In the genomic region with DNA sequence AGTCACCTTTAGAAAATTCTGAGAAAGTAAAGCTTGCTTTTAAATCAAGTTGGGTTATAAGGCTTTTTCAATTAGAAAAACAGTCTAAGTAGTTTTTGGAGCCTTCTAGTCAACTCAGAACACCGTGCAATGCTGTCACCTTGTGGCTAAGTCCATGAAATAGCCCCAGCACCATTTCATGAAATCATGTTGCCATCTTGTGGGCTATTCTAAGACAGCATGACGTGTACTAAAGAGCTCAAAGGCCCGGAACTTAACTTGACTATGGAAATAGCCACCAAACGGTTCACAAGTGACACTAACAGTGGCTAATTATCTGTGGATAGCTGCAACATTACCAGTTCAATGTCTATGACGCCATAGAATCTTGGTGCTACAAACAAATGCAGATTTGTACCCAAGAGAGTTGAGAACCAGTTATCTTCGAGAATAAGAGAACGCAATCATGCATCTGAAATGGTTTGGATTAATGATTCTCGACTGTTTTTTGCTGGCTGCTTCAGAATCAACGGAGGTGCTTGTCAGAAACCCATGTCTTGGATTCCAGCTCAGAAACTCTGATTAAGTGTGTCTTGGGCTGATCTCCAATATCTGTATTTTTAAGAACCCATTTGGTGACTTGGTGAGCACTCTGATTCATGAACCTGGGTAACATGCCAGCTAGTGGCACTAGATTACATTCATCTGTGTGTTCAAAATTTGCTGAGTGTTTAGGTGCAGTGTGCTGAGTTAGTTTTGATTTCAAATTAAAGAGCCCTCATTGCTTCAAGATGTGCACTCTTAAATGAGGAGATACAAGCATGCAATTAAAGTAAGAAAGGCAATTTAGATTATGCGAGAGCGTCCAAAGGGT, we compare ENCODE assay signal across 8 cellular contexts.
DNase-seq lines count a peak whose midpoint lies in the region; ATAC-seq, FAIRE-seq and TF ChIP-seq lines count a peak whose summit lies in the region.

No MANE protein-coding gene starts in this region.

- whole genome bisulfite sequencing in K562 (ENCODE audit: insufficient coverage, low coverage, missing lambda C conversion rate), result 0% methylated on average over 11 of the region's 11 CpGs
- 33 to 43% (median 38%) methylated on average over 11 of the region's 11 CpGs for WGBS in small intestine, 3 donors

- DNase-seq in A673 (ENCODE audit: low spot score) (peak; percentile 91), GM12892 (ENCODE audit: insufficient read length) (peak; percentile 2), NCI-H1048 (lab: John Stamatoyannopoulos, UW) (peak; percentile 48), SHP77 treated with DMSO at 0.1 percent for 48 hours (lab: John Stamatoyannopoulos, UW) (peak; percentile 43), K562 (ENCODE audit: extremely low read depth in 1 of 4, low spot score in 3 of 4) (peak; percentile 25 to 53 (median 36)), iPS DF 4.7 (ENCODE audit: extremely low read depth, low spot score) (peak; percentile 69), small intestine (peak; percentile 81)

- no peaks in the 10 kb centered on the region for H3K36me3 ChIP-seq in A673 (ENCODE audit: insufficient read depth, low read length, poor library complexity, severe bottlenecking)
- H3K36me3 ChIP-seq in K562 (ENCODE audit: control insufficient read depth, insufficient read depth, low read length), result no peaks in the 10 kb centered on the region
- H3K36me3 ChIP-seq in small intestine (ENCODE audit: control insufficient read depth in 2 of 2, insufficient read depth in 2 of 2, low read length in 2 of 2), result no peaks in the 10 kb centered on the region

- TF ChIP-seq CTCF in A673 (conservative IDR thresholded peaks at IDR 0.05; ENCODE audit: low read depth, low read length) (peak; percentile 99), K562 (IDR thresholded peaks at IDR 0.05 in 2 of 3, conservative IDR thresholded peaks at IDR 0.05 in 1 of 3; ENCODE audit: insufficient read depth in 2 of 3, low read depth in 1 of 3, low read length in 3 of 3) (peak; percentile 72 to 98 (median 97))

- no peaks in the 10 kb centered on the region for H3K79me2 ChIP-seq in K562 (ENCODE audit: control insufficient read depth, insufficient read depth, low read length)

- no peak for TF ChIP-seq EP300 in K562 (IDR thresholded peaks at IDR 0.05; ENCODE audit: low read length)

- H3K27me3 ChIP-seq in A673 (replicated peaks; ENCODE audit: insufficient read depth, low read depth, low read length, poor library complexity) (no peaks in the 10 kb centered on the region), K562 (ENCODE audit: control insufficient read depth in 2 of 2, insufficient read depth in 2 of 2, low read length in 2 of 2) (no peaks in the 10 kb centered on the region), small intestine (ENCODE audit: control insufficient read depth in 2 of 2, insufficient read depth in 2 of 2, low read length in 2 of 2) (no peaks in the 10 kb centered on the region)

- H3K9me1 ChIP-seq in K562 (ENCODE audit: control insufficient read depth, insufficient read depth, low read length), result no peaks in the 10 kb centered on the region

- H3K4me3 ChIP-seq in A673 (ENCODE audit: low read depth, low read length, poor library complexity, severe bottlenecking) (no peak overlapping the region), K562 (no peak overlapping the region), small intestine (ENCODE audit: low read depth in 1 of 2, low read length in 2 of 2) (no peak overlapping the region)

- POLR2A ChIA-PET in A673 (lab: Charles Lee; ENCODE audit: low non-redundant PET) (no interaction called here), K562 (lab: Yijun Ruan, JAX) (interaction anchor here (0.6 to 0.7 kb wide), 2 partner anchors 1088 to 1102 kb away, joined by 3 read pairs; no protein-coding TSS in a partner anchor)

- in situ Hi-C loops in K562 (cut with MboI), result loop anchor here (5.0 kb wide), 1 partner anchor 1083 kb away; no protein-coding TSS in a partner anchor

- no peak overlapping the region for H3K4me2 ChIP-seq in K562 (ENCODE audit: insufficient read depth, low read length)

- H2AFZ ChIP-seq in K562 (ENCODE audit: low read depth, low read length), result no peak overlapping the region

- no peak overlapping the region for H3K9ac ChIP-seq in K562 (ENCODE audit: insufficient read depth in 1 of 2, low read depth in 2 of 2, low read length in 2 of 2)

- H3K9me3 ChIP-seq in A673 (ENCODE audit: low read depth, low read length, poor library complexity, severe bottlenecking) (no peaks in the 10 kb centered on the region), K562 (replicated peaks; ENCODE audit: control insufficient read depth, insufficient read depth, low read depth, low read length) (no peaks in the 10 kb centered on the region), small intestine (ENCODE audit: control insufficient read depth, low read depth) (no peaks in the 10 kb centered on the region)

- peak; percentile 93 to 97 for TF ChIP-seq RAD21 in K562 (CRISPR knock-in tag; conservative IDR thresholded peaks at IDR 0.05 in 1 of 2, IDR thresholded peaks at IDR 0.05 in 1 of 2)

- CTCF ChIA-PET in A673 (lab: Charles Lee) (interaction anchor here (0.5 to 1.8 kb wide), 28 partner anchors 10 to 1090 kb away, joined by 3 to 50 read pairs (median 4); no protein-coding TSS in a partner anchor), K562 (lab: Yijun Ruan, JAX; ENCODE audit: low intra/inter-chr PET ratio) (interaction anchor here (1.3 to 3.2 kb wide), 2 partner anchors 1032 to 1090 kb away, joined by 8 to 24 read pairs; partner anchors contain the start of gene RGMA)

- FAIRE-seq in GM12892 (lab: Jason Lieb, UNC) (peak; percentile 91), K562 (lab: Jason Lieb, UNC) (peak; percentile 65), small intestine (lab: Jason Lieb, UNC) (no peak)

- H3K4me1 ChIP-seq in A673 (ENCODE audit: insufficient read depth, low read length, poor library complexity, severe bottlenecking) (peaks cover 20% of the 10 kb centered on the region), K562 (replicated peaks in 1 of 2; ENCODE audit: control insufficient read depth in 2 of 2, insufficient read depth in 2 of 2, low read length in 2 of 2) (no peaks in the 10 kb centered on the region), small intestine (ENCODE audit: control insufficient read depth in 2 of 2, insufficient read depth in 1 of 2, low read depth in 1 of 2, low read length in 1 of 2) (no peaks in the 10 kb centered on the region)

- no peaks in the 10 kb centered on the region for H4K20me1 ChIP-seq in K562 (replicated peaks; ENCODE audit: control insufficient read depth, insufficient read depth, low read length)

- TF ChIP-seq POLR2A in GM12892 (IDR thresholded peaks at IDR 0.05; ENCODE audit: low read depth, low read length) (no peak), K562 (conservative IDR thresholded peaks at IDR 0.05) (no peak)

- H3K27ac ChIP-seq in A673 (ENCODE audit: low read depth, low read length, poor library complexity, severe bottlenecking) (no peak overlapping the region), K562 (ENCODE audit: extremely low read depth, low read depth, low read length) (no peak overlapping the region), small intestine (ENCODE audit: low read depth in 1 of 2, low read length in 1 of 2) (no peak overlapping the region)

- intact Hi-C loops in A673 (cut with micrococcal nuclease; ENCODE audit: unreplicated experiment) (loop anchor here (1.0 to 10.0 kb wide), 4 partner anchors 123 to 1089 kb away; no protein-coding TSS in a partner anchor), K562 (cut with micrococcal nuclease) (no loop called here)

- no TSS peak for BruUV-seq in A673 (replicated peaks; lab: Mats Ljungman, UMichigan)
- BruUV-seq in K562 (replicated peaks; lab: Mats Ljungman, UMichigan), result no TSS peak

- peak; percentile 99 for ATAC-seq in HG02759 (IDR thresholded peaks at IDR 0.05; ENCODE audit: unreplicated experiment)
- peak; percentile 81 for ATAC-seq in K562

TF ChIP-seq in K562, 482 proteins besides CTCF, POLR2A, EP300 and RAD21:
- TF ChIP-seq CREM (IDR thresholded peaks at IDR 0.05; ENCODE audit: low read depth), result peak; percentile 77
- TF ChIP-seq ZNF212 (CRISPR knock-in tag; IDR thresholded peaks at IDR 0.05), result no peak
- TF ChIP-seq E2F5 (CRISPR knock-in tag; IDR thresholded peaks at IDR 0.05), result no peak
- no peak for TF ChIP-seq ZNF12 (CRISPR knock-in tag; IDR thresholded peaks at IDR 0.05)
- TF ChIP-seq ARID2 (IDR thresholded peaks at IDR 0.05), result peak; percentile 35; the same call in 1 of the 2 replicates
- peak; percentile 82 for TF ChIP-seq DEAF1 (CRISPR knock-in tag; IDR thresholded peaks at IDR 0.05)
- no peak for TF ChIP-seq CREB1 (IDR thresholded peaks at IDR 0.05)
- peak; percentile 25; the same call in 1 of the 2 replicates for TF ChIP-seq CREB1 (CRISPR knock-in tag; IDR thresholded peaks at IDR 0.05)
- TF ChIP-seq ATF1 (CRISPR knock-in tag; IDR thresholded peaks at IDR 0.05), result no peak
- peak; percentile 59 for TF ChIP-seq ATF1 (tag; IDR thresholded peaks at IDR 0.05)
- TF ChIP-seq SMC3 (conservative IDR thresholded peaks at IDR 0.05; ENCODE audit: insufficient read depth, low read depth, low read length), result 0 out of 2 replicates have a peak, but pooled peaks have one; percentile 21
- peak; percentile 47; the same call in 1 of the 2 replicates for TF ChIP-seq STAG1 (CRISPR knock-in tag; IDR thresholded peaks at IDR 0.05; ENCODE audit: borderline replicate concordance)

Comparison
In these comparisons a context has a peak if more than half of its experiments do, and no peak if none do; other contexts are left out.
1. DNase-seq: peak in every context shown above with its lines; median percentile 91 in A673; 81 in small intestine; 69 in iPS DF 4.7; 48 in NCI-H1048; 43 in SHP77 treated with DMSO at 0.1 percent for 48 hours; 36 in K562; 2 in GM12892.